ENCODE assay signal across 8 cellular contexts in the genomic region with DNA sequence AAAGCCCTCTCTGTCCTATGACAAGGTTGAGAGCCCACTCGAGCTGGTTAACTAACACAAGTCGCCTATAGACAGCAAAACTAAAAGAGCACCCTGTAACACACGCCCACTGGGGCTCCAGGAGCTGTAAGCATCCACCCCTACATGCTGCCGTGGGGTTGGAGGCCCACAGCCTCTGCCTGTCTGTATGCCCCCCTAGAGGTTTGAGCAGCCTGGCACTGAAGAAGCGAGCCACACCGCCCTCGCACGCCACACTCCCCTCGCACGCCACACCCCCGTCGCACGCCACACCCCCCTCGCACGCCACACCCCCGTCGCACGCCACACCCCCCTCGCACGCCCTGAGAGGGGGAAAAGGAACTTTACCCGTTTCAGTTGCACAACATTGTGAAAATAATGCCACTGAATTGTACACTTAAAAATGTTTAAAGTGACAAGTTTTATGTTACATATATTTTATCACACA. TPM values are rescaled to one million over a fixed set of nuclear protein-coding genes. Genes with fewer than 3 reads are reported as not detected.
DNase-seq lines count a peak whose midpoint lies in the region; ATAC-seq and TF ChIP-seq lines count a peak whose summit lies in the region.

No MANE protein-coding gene starts in this region.

- H3K9me3 Mint-ChIP-seq in activated T-helper 2 cell treated with anti-CD3 and anti-CD28 coated beads, Interferon-gamma antibody, Interleukin-2, Interleukin-4, amounts not matched to agents 10 μg/mL and 5 μg/mL and 100 μg/mL, durations not matched to agents 14 hours and 24 hours and 36 hours, result no peaks in the 10 kb centered on the region
- H3K9me3 Mint-ChIP-seq in osteocyte (ENCODE audit: unreplicated experiment), result no peaks in the 10 kb centered on the region

- no peaks in the 10 kb centered on the region for H3K36me3 Mint-ChIP-seq in activated T-helper 2 cell treated with anti-CD3 and anti-CD28 coated beads, Interferon-gamma antibody, Interleukin-2, Interleukin-4, amounts not matched to agents 10 μg/mL and 5 μg/mL and 100 μg/mL, durations not matched to agents 14 hours and 24 hours and 36 hours (ENCODE audit: low read depth)
- H3K36me3 Mint-ChIP-seq in osteocyte (ENCODE audit: unreplicated experiment), result no peaks in the 10 kb centered on the region

- ATAC-seq in foreskin keratinocyte (peak; percentile 89), GM21723 (IDR thresholded peaks at IDR 0.05; ENCODE audit: unreplicated experiment) (no peak)

- no peaks in the 10 kb centered on the region for H3K36me3 ChIP-seq in testis (ENCODE audit: low read depth, missing control alignments)

- TF ChIP-seq CTCF in foreskin keratinocyte (conservative IDR thresholded peaks at IDR 0.05) (no peak), osteocyte (IDR thresholded peaks at IDR 0.05) (no peak), testis (IDR thresholded peaks at IDR 0.05) (no peak)

- H3K9me3 ChIP-seq in testis, result no peaks in the 10 kb centered on the region

- H3K27me3 ChIP-seq in foreskin keratinocyte (peaks cover 7% of the 10 kb centered on the region), testis (no peaks in the 10 kb centered on the region)

- intact Hi-C loops in activated T-helper 2 cell treated with anti-CD3 and anti-CD28 coated beads, Interferon-gamma antibody, Interleukin-2, Interleukin-4, amounts not matched to agents 10 μg/mL and 5 μg/mL and 100 μg/mL, durations not matched to agents 14 hours and 24 hours and 36 hours (cut with micrococcal nuclease), result no loop called here
- intact Hi-C loops in testis (cut with DNase I; ENCODE audit: low total_unique reads), result no loop called here

- peak; percentile 22 for DNase-seq in HPDE6-E6E7 (ENCODE audit: extremely low spot score)
- DNase-seq in RPMI7951 (ENCODE audit: low read depth), result peak; percentile 69
- DNase-seq in activated T-helper 2 cell treated with anti-CD3 and anti-CD28 coated beads, Interferon-gamma antibody, Interleukin-2, Interleukin-4, amounts not matched to agents 10 μg/mL and 5 μg/mL and 100 μg/mL, durations not matched to agents 14 hours and 24 hours and 36 hours (ENCODE audit: low spot score), result peak; percentile 61
- DNase-seq in foreskin keratinocyte, result no peak
- peak; percentile 88 for DNase-seq in osteocyte (ENCODE audit: extremely low spot score, unreplicated experiment)
- DNase-seq in testis, result peak; percentile 48

- H3K4me1 Mint-ChIP-seq in activated T-helper 2 cell treated with anti-CD3 and anti-CD28 coated beads, Interferon-gamma antibody, Interleukin-2, Interleukin-4, amounts not matched to agents 10 μg/mL and 5 μg/mL and 100 μg/mL, durations not matched to agents 14 hours and 24 hours and 36 hours (ENCODE audit: low read depth), result peaks cover 16% of the 10 kb centered on the region
- peaks cover 8% of the 10 kb centered on the region for H3K4me1 Mint-ChIP-seq in osteocyte (ENCODE audit: unreplicated experiment)

- TF ChIP-seq POLR2A in testis (IDR thresholded peaks at IDR 0.05), result no peak

- H3K27ac ChIP-seq in foreskin keratinocyte (no peak overlapping the region), testis (no peak overlapping the region)

- H3K4me1 ChIP-seq in foreskin keratinocyte (peaks cover 8% of the 10 kb centered on the region), testis (no peaks in the 10 kb centered on the region)

- peaks cover 7% of the 10 kb centered on the region for H3K27me3 Mint-ChIP-seq in activated T-helper 2 cell treated with anti-CD3 and anti-CD28 coated beads, Interferon-gamma antibody, Interleukin-2, Interleukin-4, amounts not matched to agents 10 μg/mL and 5 μg/mL and 100 μg/mL, durations not matched to agents 14 hours and 24 hours and 36 hours (ENCODE audit: low read depth)
- peaks cover 29% of the 10 kb centered on the region for H3K27me3 Mint-ChIP-seq in osteocyte (ENCODE audit: unreplicated experiment)

- H3K27ac Mint-ChIP-seq in activated T-helper 2 cell treated with anti-CD3 and anti-CD28 coated beads, Interferon-gamma antibody, Interleukin-2, Interleukin-4, amounts not matched to agents 10 μg/mL and 5 μg/mL and 100 μg/mL, durations not matched to agents 14 hours and 24 hours and 36 hours, result no peak overlapping the region
- H3K27ac Mint-ChIP-seq in osteocyte (ENCODE audit: unreplicated experiment), result no peak overlapping the region

- peak overlapping the region; percentile 55 for H3K4me3 Mint-ChIP-seq in activated T-helper 2 cell treated with anti-CD3 and anti-CD28 coated beads, Interferon-gamma antibody, Interleukin-2, Interleukin-4, amounts not matched to agents 10 μg/mL and 5 μg/mL and 100 μg/mL, durations not matched to agents 14 hours and 24 hours and 36 hours (ENCODE audit: low read depth)
- H3K4me3 Mint-ChIP-seq in osteocyte (ENCODE audit: unreplicated experiment), result peak overlapping the region; percentile 76

- H3K4me3 ChIP-seq in GM08714 (ENCODE audit: low read length), result peak overlapping the region; percentile 29; the same call in 1 of the 2 replicates
- H3K4me3 ChIP-seq in testis, result peak overlapping the region in 1 of 2 donors; percentile 0

- 0 to 2% methylated on average over 10 to 21 of the region's 21 CpGs for WGBS in testis, 2 donors

RNA-seq across cellular contexts. Expression of gene HMGCL, which starts 13.2 kb away (rescaled TPM):
- total RNA-seq in RPMI7951 (2014; rRNA removed; shearing (Covaris generic)), result 40.7 and 45.7 TPM in 2 replicates
- 22.8 and 25.9 TPM in 2 replicates for total RNA-seq in activated T-helper 2 cell treated with anti-CD3 and anti-CD28 coated beads, Interferon-gamma antibody, Interleukin-2, Interleukin-4, amounts not matched to agents 10 μg/mL and 5 μg/mL and 100 μg/mL, durations not matched to agents 14 hours and 24 hours and 36 hours
- total RNA-seq in foreskin keratinocyte, result 19.2 and 20.8 TPM in 2 replicates
- 22.2 and 24.6 TPM in 2 replicates for polyA plus RNA-seq in foreskin keratinocyte
- 34.1 and 37.4 TPM in 2 replicates for total RNA-seq in osteocyte
- total RNA-seq in testis, result 10 to 100 TPM; 48.2 to 54.3 TPM
- 38.8 TPM for polyA plus RNA-seq in testis (ENCODE audit: insufficient read depth, low read depth, low replicate concordance)

RNA-seq across cellular contexts. Expression of gene FUCA1, which starts 29.7 kb away (rescaled TPM):
- 38.8 and 40.9 TPM in 2 replicates for total RNA-seq in RPMI7951 (2014; rRNA removed; shearing (Covaris generic))
- total RNA-seq in activated T-helper 2 cell treated with anti-CD3 and anti-CD28 coated beads, Interferon-gamma antibody, Interleukin-2, Interleukin-4, amounts not matched to agents 10 μg/mL and 5 μg/mL and 100 μg/mL, durations not matched to agents 14 hours and 24 hours and 36 hours, result 3.3 and 4.0 TPM in 2 replicates
- total RNA-seq in foreskin keratinocyte, result 9.2 and 11.1 TPM in 2 replicates
- 7.5 and 8.7 TPM in 2 replicates for polyA plus RNA-seq in foreskin keratinocyte
- total RNA-seq in osteocyte, result 16.4 and 18.0 TPM in 2 replicates
- total RNA-seq in testis, result 10 to 100 TPM; 34.0 to 41.2 TPM
- 68.8 TPM for polyA plus RNA-seq in testis (ENCODE audit: insufficient read depth, low read depth, low replicate concordance)

RNA-seq across cellular contexts. Expression of gene GALE, which starts 37.9 kb away (rescaled TPM):
- 58.3 and 67.8 TPM in 2 replicates for total RNA-seq in RPMI7951 (2014; rRNA removed; shearing (Covaris generic))
- total RNA-seq in activated T-helper 2 cell treated with anti-CD3 and anti-CD28 coated beads, Interferon-gamma antibody, Interleukin-2, Interleukin-4, amounts not matched to agents 10 μg/mL and 5 μg/mL and 100 μg/mL, durations not matched to agents 14 hours and 24 hours and 36 hours, result 57.8 and 62.1 TPM in 2 replicates
- total RNA-seq in foreskin keratinocyte (88.0 and 93.3 TPM in 2 replicates), osteocyte (17.5 and 20.0 TPM in 2 replicates), testis (10 to 100 TPM; 23.2 to 26.1 TPM)
- polyA plus RNA-seq in foreskin keratinocyte (112 TPM in 2 replicates), testis (ENCODE audit: insufficient read depth, low read depth, low replicate concordance) (18.7 TPM)

RNA-seq across cellular contexts. Expression of gene LYPLA2, which starts 47.5 kb away (rescaled TPM):
- total RNA-seq in RPMI7951 (2014; rRNA removed; shearing (Covaris generic)), result 62.6 and 74.3 TPM in 2 replicates
- 86.4 and 88.4 TPM in 2 replicates for total RNA-seq in activated T-helper 2 cell treated with anti-CD3 and anti-CD28 coated beads, Interferon-gamma antibody, Interleukin-2, Interleukin-4, amounts not matched to agents 10 μg/mL and 5 μg/mL and 100 μg/mL, durations not matched to agents 14 hours and 24 hours and 36 hours
- total RNA-seq in foreskin keratinocyte (69.0 and 75.3 TPM in 2 replicates), osteocyte (39.2 and 39.9 TPM in 2 replicates), testis (10 to 100 TPM; 46.5 to 47.8 TPM)
- polyA plus RNA-seq in foreskin keratinocyte (99.8 and 104 TPM in 2 replicates), testis (ENCODE audit: insufficient read depth, low read depth, low replicate concordance) (36.1 TPM)

Comparison
In these comparisons a context has a peak if more than half of its experiments do, and no peak if none do; other contexts are left out.
1. DNase-seq: peak in HPDE6-E6E7 (single experiment), RPMI7951 (single experiment), activated T-helper 2 cell treated with anti-CD3 and anti-CD28 coated beads, Interferon-gamma antibody, Interleukin-2, Interleukin-4, amounts not matched to agents 10 μg/mL and 5 μg/mL and 100 μg/mL, durations not matched to agents 14 hours and 24 hours and 36 hours (single experiment), osteocyte (single experiment) and testis (single experiment); none in foreskin keratinocyte (0 of 2).